Comparison of ENCODE assay signal across 8 cellular contexts in genomic region chr6:21665436-21666199, GRCh38.
A peak's percentile ranks its signal among the peaks of the same experiment; 100 is the strongest.
DNase-seq lines count a peak whose midpoint lies in the region; ATAC-seq and TF ChIP-seq lines count a peak whose summit lies in the region.

No MANE protein-coding gene starts in this region.

- H3K4me3 Mint-ChIP-seq in CD8-positive, alpha-beta T cell = peak overlapping the region; percentile 61

- no peak for TF ChIP-seq POLR2A in esophagus squamous epithelium (IDR thresholded peaks at IDR 0.05)

- no peak for ATAC-seq in CD8-positive, alpha-beta T cell

- 2% methylated on average over 20 to 24 of the region's 35 CpGs for WGBS in esophagus squamous epithelium, 2 donors

- peaks cover 24% of the 10 kb centered on the region for H3K4me1 ChIP-seq in CD8-positive, alpha-beta T cell (ENCODE audit: insufficient read depth, low read length)
- H3K4me1 ChIP-seq in esophagus squamous epithelium (peaks cover 7 to 37% (median 18%) of the 10 kb centered on the region in 3 donors), neuron (ENCODE audit: insufficient read depth, low read length) (peaks cover 16% of the 10 kb centered on the region)
- peaks cover 5% of the 10 kb centered on the region for H3K4me1 ChIP-seq in effector memory CD4-positive, alpha-beta T cell (ENCODE audit: control insufficient read depth, insufficient read depth, low read length, poor library complexity, severe bottlenecking)

- POLR2A ChIA-PET in CD8-positive, alpha-beta T cell (lab: Charles Lee) = no interaction called here

- TF ChIP-seq CTCF in CD8-positive, alpha-beta T cell (IDR thresholded peaks at IDR 0.05) = no peak
- TF ChIP-seq CTCF in esophagus squamous epithelium (IDR thresholded peaks at IDR 0.05) = no peak

- H3K9me3 ChIP-seq in CD8-positive, alpha-beta T cell (ENCODE audit: low read length) = no peaks in the 10 kb centered on the region
- no peaks in the 10 kb centered on the region for H3K9me3 ChIP-seq in esophagus squamous epithelium
- peaks cover 3% of the 10 kb centered on the region for H3K9me3 ChIP-seq in neuron (ENCODE audit: low read length)
- no peaks in the 10 kb centered on the region for H3K9me3 ChIP-seq in effector memory CD4-positive, alpha-beta T cell (ENCODE audit: control insufficient read depth, low read length)

- H2AFZ ChIP-seq in neuron (ENCODE audit: low read depth, low read length) = peak overlapping the region; percentile 74

- no peak overlapping the region for H3K27ac ChIP-seq in CD8-positive, alpha-beta T cell (ENCODE audit: low read depth, low read length)
- H3K27ac ChIP-seq in esophagus squamous epithelium = peak overlapping the region in 3 of 4 donors; percentile 78 to 81 (median 80)
- H3K27ac ChIP-seq in effector memory CD4-positive, alpha-beta T cell (ENCODE audit: insufficient read depth, low read length, poor library complexity, severe bottlenecking) = no peak overlapping the region

- no peak overlapping the region for H3K27ac Mint-ChIP-seq in CD8-positive, alpha-beta T cell

- no peaks in the 10 kb centered on the region for H3K9me3 Mint-ChIP-seq in CD8-positive, alpha-beta T cell

- H3K4me1 Mint-ChIP-seq in CD8-positive, alpha-beta T cell (ENCODE audit: low read depth) = peaks cover 27% of the 10 kb centered on the region

- CTCF ChIA-PET in CD8-positive, alpha-beta T cell (lab: Charles Lee) = no interaction called here

- H3K4me3 ChIP-seq in CD8-positive, alpha-beta T cell (ENCODE audit: low read depth, low read length) = no peak overlapping the region
- H3K4me3 ChIP-seq in esophagus squamous epithelium (peak overlapping the region; percentile 28 to 77 (median 52)), neuron (ENCODE audit: low read length) (peak overlapping the region; percentile 98)
- H3K4me3 ChIP-seq in effector memory CD4-positive, alpha-beta T cell (ENCODE audit: insufficient read depth, low read depth, low read length, poor library complexity, severe bottlenecking) = no peak overlapping the region

- no peaks in the 10 kb centered on the region for H3K36me3 Mint-ChIP-seq in CD8-positive, alpha-beta T cell

- intact Hi-C loops in CD8-positive, alpha-beta T cell (cut with DNase I, micrococcal nuclease) = no loop called here
- intact Hi-C loops in esophagus squamous epithelium (cut with DNase I) = no loop called here

- no peaks in the 10 kb centered on the region for H3K27me3 ChIP-seq in CD8-positive, alpha-beta T cell (ENCODE audit: insufficient read depth, low read length)
- peaks cover 0 to 56% (median 0%) of the 10 kb centered on the region in 4 donors for H3K27me3 ChIP-seq in esophagus squamous epithelium
- no peaks in the 10 kb centered on the region for H3K27me3 ChIP-seq in neuron (ENCODE audit: insufficient read depth, low read length)
- H3K27me3 ChIP-seq in effector memory CD4-positive, alpha-beta T cell (replicated peaks; ENCODE audit: control insufficient read depth, insufficient read depth, low read length, poor library complexity, severe bottlenecking) = peaks cover 12% of the 10 kb centered on the region

- peaks cover 60% of the 10 kb centered on the region for H3K27me3 Mint-ChIP-seq in CD8-positive, alpha-beta T cell (ENCODE audit: low read depth)

- H3K36me3 ChIP-seq in CD8-positive, alpha-beta T cell (ENCODE audit: insufficient read depth, low read length) = no peaks in the 10 kb centered on the region
- H3K36me3 ChIP-seq in esophagus squamous epithelium = no peaks in the 10 kb centered on the region
- peaks cover 15% of the 10 kb centered on the region for H3K36me3 ChIP-seq in neuron (ENCODE audit: insufficient read depth, low read length)
- H3K36me3 ChIP-seq in effector memory CD4-positive, alpha-beta T cell (ENCODE audit: control insufficient read depth, insufficient read depth, low read length) = no peaks in the 10 kb centered on the region

- DNase-seq in CD8-positive, alpha-beta T cell = no peak
- DNase-seq in NCI-H748 treated with DMSO at 0.1 percent for 48 hours (lab: John Stamatoyannopoulos, UW) = peak; percentile 59
- no peak for DNase-seq in esophagus squamous epithelium (lab: John Stamatoyannopoulos, UW)
- no peak for DNase-seq in effector memory CD4-positive, alpha-beta T cell
- DNase-seq in stimulated activated CD4-positive, alpha-beta T cell treated with anti-CD3 and anti-CD28 coated beads, Interleukin-1b, Interleukin-23, amount 100 ng/mL, for 48 hours = no peak
- DNase-seq in NCI-H1105 treated with DMSO at 0.1 percent for 48 hours (lab: John Stamatoyannopoulos, UW) = no peak
- DNase-seq in SW480 (ENCODE audit: low spot score) = no peak

Comparison
In these comparisons a context has a peak if more than half of its experiments do, and no peak if none do; other contexts are left out.
1. H3K27ac ChIP-seq: peak in esophagus squamous epithelium (3 of 4); none in CD8-positive, alpha-beta T cell (single experiment) and effector memory CD4-positive, alpha-beta T cell (single experiment).
2. H3K4me3 ChIP-seq: peak in esophagus squamous epithelium (4 of 4) and neuron (single experiment); none in CD8-positive, alpha-beta T cell (single experiment) and effector memory CD4-positive, alpha-beta T cell (single experiment).